Comparison of ENCODE assay signal across 17 cellular contexts in the genomic region with DNA sequence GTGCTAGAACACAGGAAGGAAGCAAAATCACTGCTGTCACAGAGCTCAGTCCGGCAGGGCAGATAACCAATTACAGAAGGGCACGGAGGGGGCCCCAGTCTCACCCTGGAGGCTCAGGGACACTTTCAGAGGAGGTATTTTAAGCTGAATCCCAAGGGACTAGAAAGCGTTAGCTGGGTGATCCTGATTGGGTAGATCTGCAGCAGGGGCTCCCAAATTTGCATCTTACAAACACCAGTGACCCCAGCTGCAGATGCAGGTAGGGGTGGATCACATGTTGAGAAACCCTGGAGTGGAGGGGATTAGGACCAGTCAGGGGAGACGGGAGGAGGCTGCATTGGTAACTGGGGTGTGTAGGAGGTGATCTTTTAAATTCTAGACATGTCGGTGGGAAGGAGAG.
A peak's percentile ranks its signal among the peaks of the same experiment; 100 is the strongest.
DNase-seq lines count a peak whose midpoint lies in the region; ATAC-seq and TF ChIP-seq lines count a peak whose summit lies in the region.
"Had no signal": no experiment of that assay in that cellular context is flagged by ENCODE, and none has a peak within 500 bp of the region (broad histone marks: within the 10 kb centered on the region; RNA-seq: fewer than 3 reads in every experiment).

No MANE protein-coding gene starts in this region.

- WGBS in right cardiac atrium, result 79% methylated on average over 5 of the region's 5 CpGs

- no peak for DNase-seq in nephron progenitor cell
- no peak for DNase-seq in right cardiac atrium
- no peak for DNase-seq in T-cell
- DNase-seq in HFFc6, result no peak
- DNase-seq: activated CD4-positive, alpha-beta T cell treated with anti-CD3 and anti-CD28 coated beads for 36 hours; activated naive CD8-positive, alpha-beta T cell treated with anti-CD3 and anti-CD28 coated beads, Interleukin-2, amount 50 U/mL, for 24 hours; activated T-cell treated with anti-CD3 and anti-CD28 coated beads, Interleukin-2, amount 50 U/mL, for 1 hour; AML-193; central memory CD4-positive, alpha-beta T cell; EL; naive thymus-derived CD4-positive, alpha-beta T cell; NCI-H510A; psoas muscle had no signal

- intact Hi-C loops in right cardiac atrium (cut with DNase I), result loop anchor here in 3 of 4 donors (10.0 kb wide), 2 partner anchors 227 to 523 kb away; no protein-coding TSS in a partner anchor

- CTCF ChIA-PET in T-cell (lab: Charles Lee), result no interaction called here

- POLR2A ChIA-PET in T-cell (lab: Charles Lee), result no interaction called here

- H3K27ac Mint-ChIP-seq in nephron progenitor cell (peak overlapping the region; percentile 31), T-cell (no peak overlapping the region), HFFc6 (no peak overlapping the region)
- H3K27ac Mint-ChIP-seq: activated CD4-positive, alpha-beta T cell treated with anti-CD3 and anti-CD28 coated beads for 36 hours; activated naive CD8-positive, alpha-beta T cell treated with anti-CD3 and anti-CD28 coated beads, Interleukin-2, amount 50 U/mL, for 24 hours; naive thymus-derived CD4-positive, alpha-beta T cell had no signal

- H3K27me3 ChIP-seq in right cardiac atrium (ENCODE audit: control insufficient read depth, insufficient read depth), result no peaks in the 10 kb centered on the region

- ATAC-seq in GM18868 (IDR thresholded peaks at IDR 0.05; ENCODE audit: unreplicated experiment) (peak; percentile 54), GM21786 (IDR thresholded peaks at IDR 0.05; ENCODE audit: unreplicated experiment) (peak; percentile 51), HG03442 (IDR thresholded peaks at IDR 0.05; ENCODE audit: unreplicated experiment) (peak; percentile 37), right cardiac atrium (no peak), T-cell (replicated peaks in 1 of 4) (no peak)
- ATAC-seq: activated CD4-positive, alpha-beta T cell treated with anti-CD3 and anti-CD28 coated beads for 36 hours; activated naive CD8-positive, alpha-beta T cell treated with anti-CD3 and anti-CD28 coated beads, Interleukin-2, amount 50 U/mL, for 24 hours; naive thymus-derived CD4-positive, alpha-beta T cell; psoas muscle had no signal

- no peaks in the 10 kb centered on the region for H3K9me3 ChIP-seq in right cardiac atrium (ENCODE audit: control insufficient read depth, low read length)
- H3K9me3 ChIP-seq: psoas muscle had no signal

- H3K27me3 Mint-ChIP-seq in nephron progenitor cell (ENCODE audit: low read depth, poor library complexity) (peaks cover 10% of the 10 kb centered on the region), T-cell (peaks cover 11 to 15% of the 10 kb centered on the region in 2 donors), HFFc6 (ENCODE audit: insufficient read depth) (peaks cover 27% of the 10 kb centered on the region)

- H3K27ac ChIP-seq in right cardiac atrium (ENCODE audit: low read length), result no peak overlapping the region
- H3K27ac ChIP-seq: HL-60, psoas muscle had no signal

- H3K9me3 Mint-ChIP-seq in nephron progenitor cell, result no peaks in the 10 kb centered on the region
- H3K9me3 Mint-ChIP-seq in T-cell, result no peaks in the 10 kb centered on the region
- H3K9me3 Mint-ChIP-seq in HFFc6, result no peaks in the 10 kb centered on the region
- H3K9me3 Mint-ChIP-seq: activated naive CD8-positive, alpha-beta T cell treated with anti-CD3 and anti-CD28 coated beads, Interleukin-2, amount 50 U/mL, for 24 hours had no signal

- no peak overlapping the region for H3K4me3 ChIP-seq in right cardiac atrium (ENCODE audit: low read length)
- H3K4me3 ChIP-seq: psoas muscle had no signal

- no peaks in the 10 kb centered on the region for H3K36me3 Mint-ChIP-seq in nephron progenitor cell (ENCODE audit: low read depth)
- no peaks in the 10 kb centered on the region for H3K36me3 Mint-ChIP-seq in T-cell
- H3K36me3 Mint-ChIP-seq in HFFc6 (ENCODE audit: low read depth), result no peaks in the 10 kb centered on the region
- H3K36me3 Mint-ChIP-seq: naive thymus-derived CD4-positive, alpha-beta T cell had no signal

- no peak overlapping the region for H3K4me3 Mint-ChIP-seq in nephron progenitor cell
- H3K4me3 Mint-ChIP-seq in T-cell, result no peak overlapping the region
- no peak overlapping the region for H3K4me3 Mint-ChIP-seq in HFFc6
- H3K4me3 Mint-ChIP-seq: activated CD4-positive, alpha-beta T cell treated with anti-CD3 and anti-CD28 coated beads for 36 hours; activated naive CD8-positive, alpha-beta T cell treated with anti-CD3 and anti-CD28 coated beads, Interleukin-2, amount 50 U/mL, for 24 hours; naive thymus-derived CD4-positive, alpha-beta T cell had no signal

- TF ChIP-seq CTCF in nephron progenitor cell (IDR thresholded peaks at IDR 0.05) (no peak), HFFc6 (IDR thresholded peaks at IDR 0.05) (no peak)

- no peaks in the 10 kb centered on the region for H3K4me1 ChIP-seq in right cardiac atrium (ENCODE audit: control insufficient read depth, insufficient read depth, low read length)
- H3K4me1 ChIP-seq: psoas muscle had no signal

- H3K4me1 Mint-ChIP-seq in nephron progenitor cell, result peaks cover 39% of the 10 kb centered on the region
- H3K4me1 Mint-ChIP-seq in T-cell, result no peaks in the 10 kb centered on the region
- peaks cover 7% of the 10 kb centered on the region; the same call in 1 of the 2 replicates for H3K4me1 Mint-ChIP-seq in HFFc6 (ENCODE audit: low read depth)
- H3K4me1 Mint-ChIP-seq: activated CD4-positive, alpha-beta T cell treated with anti-CD3 and anti-CD28 coated beads for 36 hours had no signal

Comparison
In these comparisons a context has a peak if more than half of its experiments do, and no peak if none do; other contexts are left out.
1. ATAC-seq: peak in GM18868 (single experiment), GM21786 (single experiment) and HG03442 (single experiment); none in right cardiac atrium (0 of 2) and T-cell (0 of 4).